Comparison of ENCODE assay signal across 8 cellular contexts in genomic region chr16:10773-11172, GRCh38. TPM values are rescaled to one million over a fixed set of nuclear protein-coding genes. Genes with fewer than 3 reads are reported as not detected.
A peak's percentile ranks its signal among the peaks of the same experiment; 100 is the strongest.
DNase-seq lines count a peak whose midpoint lies in the region; ATAC-seq and TF ChIP-seq lines count a peak whose summit lies in the region.
"Not testable (repeated sequence)": the region's sequence is repeated elsewhere in the genome, so short reads cannot be mapped to it uniquely, and the experiment has no call there.

No MANE protein-coding gene starts in this region.

- H3F3A ChIP-seq in PC-3 (ENCODE audit: low read length, unreplicated experiment) = not testable (repeated sequence)

- H3K4me1 ChIP-seq in PC-3 (ENCODE audit: insufficient read depth, low read length); prostate gland (replicated peaks): not testable (repeated sequence)

- BruUV-seq in PC-3 (replicated peaks; lab: Mats Ljungman, UMichigan) = not testable (repeated sequence)

- TF ChIP-seq POLR2A in prostate gland (IDR thresholded peaks at IDR 0.05) = not testable (repeated sequence)

- not testable (repeated sequence) for H3K79me2 ChIP-seq in PC-3 (ENCODE audit: low read length)

- POLR2A ChIA-PET in PC-3 (lab: Charles Lee; ENCODE audit: unreplicated experiment) = not testable (repeated sequence)

- not testable (repeated sequence) for H3K4me2 ChIP-seq in PC-3 (ENCODE audit: low read length)

- H3K9ac ChIP-seq in PC-3 (ENCODE audit: low read length) = not testable (repeated sequence)

- WGBS in prostate gland = 10% methylated on average over 6 of the region's 26 CpGs

- CTCF ChIA-PET in PC-3 (lab: Charles Lee) = not testable (repeated sequence)

- not testable (repeated sequence) for H2AFZ ChIP-seq in PC-3 (ENCODE audit: low read length)

- not testable (repeated sequence) for H3K9me3 ChIP-seq in PC-3 (ENCODE audit: low read length); prostate gland

- in situ Hi-C loops in astrocyte of the cerebellum (cut with HindIII; ENCODE audit: low sequenced_read_pairs) = not testable (repeated sequence)

- intact Hi-C loops in PC-3 (cut with micrococcal nuclease); left cardiac atrium (cut with DNase I); prostate gland (cut with DNase I): not testable (repeated sequence)

- H3K4me3 ChIP-seq in PC-3 (ENCODE audit: low read length); astrocyte of the cerebellum (ENCODE audit: low read depth, low read length); prostate gland: not testable (repeated sequence)

- not testable (repeated sequence) for H4K20me1 ChIP-seq in PC-3 (ENCODE audit: low read length)

- not testable (repeated sequence) for H3K9me2 ChIP-seq in PC-3 (replicated peaks; ENCODE audit: low read length)

- H3K27me3 ChIP-seq in PC-3 (ENCODE audit: low read length); prostate gland (replicated peaks; ENCODE audit: insufficient read depth): not testable (repeated sequence)

- TF ChIP-seq CTCF in PC-3 (conservative IDR thresholded peaks at IDR 0.05; ENCODE audit: low read depth, low read length) (peak; percentile 48), astrocyte of the cerebellum (IDR thresholded peaks at IDR 0.05; ENCODE audit: low read depth, low read length, missing control alignments) (peak; percentile 41), prostate gland (IDR thresholded peaks at IDR 0.05) (peak in 1 of 4 experiments; percentile 34)

- not testable (repeated sequence) for H3K36me3 ChIP-seq in PC-3 (ENCODE audit: low read depth, low read length); prostate gland

- H3K27ac ChIP-seq in PC-3 (ENCODE audit: low read length); prostate gland: not testable (repeated sequence)

- peak; percentile 90 for DNase-seq in DMS 273 (lab: John Stamatoyannopoulos, UW; ENCODE audit: unreplicated experiment)
- DNase-seq in NCI-H1105 (lab: John Stamatoyannopoulos, UW) = peak; percentile 42
- not testable (repeated sequence) for DNase-seq in PC-3; astrocyte of the cerebellum (ENCODE audit: low read depth)
- DNase-seq in activated CD4-positive, alpha-beta T cell treated with anti-CD3 and anti-CD28 coated beads, Interleukin-2, amount 50 U/mL, for 48 hours = peak; percentile 87 to 91
- peak; percentile 94 for DNase-seq in left cardiac atrium
- DNase-seq in prostate gland (ENCODE audit: low spot score) = peak; percentile 96
- peak; percentile 71 to 91 (median 84) for DNase-seq in stimulated activated naive CD4-positive, alpha-beta T cell (lab: John Stamatoyannopoulos, UW)

- ATAC-seq in PC-3 (peak; percentile 29), left cardiac atrium (peak in 1 of 2 donors; percentile 38)

RNA-seq across cellular contexts. Expression of gene POLR3K, which starts 42.6 kb away (rescaled TPM):
- 20.3 and 30.2 TPM in 2 replicates for total RNA-seq in PC-3 (2014; rRNA removed)
- total RNA-seq in left cardiac atrium = 10 to 100 TPM; 11.4 to 11.7 TPM
- 1 to 10 TPM; 6.2 to 6.8 TPM for total RNA-seq in prostate gland

RNA-seq across cellular contexts. Expression of gene SNRNP25, which starts 42.9 kb away (rescaled TPM):
- total RNA-seq in PC-3 (2014; rRNA removed) (45.8 and 62.2 TPM in 2 replicates), left cardiac atrium (10 to 100 TPM; 54.7 to 56.9 TPM), prostate gland (10 to 100 TPM; 22.9 to 40.8 TPM)
